ENCODE assay signal across 8 cellular contexts in genomic region chr1:56508523-56508983, GRCh38.
DNase-seq lines count a peak whose midpoint lies in the region; ATAC-seq, FAIRE-seq and TF ChIP-seq lines count a peak whose summit lies in the region.

No MANE protein-coding gene starts in this region.

- H3K36me3 Mint-ChIP-seq in naive thymus-derived CD4-positive, alpha-beta T cell = peaks cover 0 to 3% (median 0%) of the 10 kb centered on the region in 5 donors

- peaks cover 0 to 3% (median 0%) of the 10 kb centered on the region in 11 donors for H3K9me3 Mint-ChIP-seq in naive thymus-derived CD4-positive, alpha-beta T cell

- H3K4me3 Mint-ChIP-seq in naive thymus-derived CD4-positive, alpha-beta T cell = no peak overlapping the region

- H3K4me3 ChIP-seq in AG10803 (ENCODE audit: low read length) = no peak overlapping the region
- H3K4me3 ChIP-seq in naive thymus-derived CD4-positive, alpha-beta T cell (ENCODE audit: low read length) = no peak overlapping the region

- no peak overlapping the region for H3K27ac Mint-ChIP-seq in naive thymus-derived CD4-positive, alpha-beta T cell

- H3K27me3 Mint-ChIP-seq in naive thymus-derived CD4-positive, alpha-beta T cell = peaks cover 0 to 22% (median 4%) of the 10 kb centered on the region in 5 donors

- ATAC-seq in foreskin keratinocyte (peak; percentile 79), HG03521 (IDR thresholded peaks at IDR 0.05; ENCODE audit: unreplicated experiment) (no peak), GM21786 (IDR thresholded peaks at IDR 0.05; ENCODE audit: unreplicated experiment) (no peak)
- peak; percentile 46 for ATAC-seq in naive thymus-derived CD4-positive, alpha-beta T cell

- intact Hi-C loops in naive thymus-derived CD4-positive, alpha-beta T cell (cut with micrococcal nuclease) = no loop called here

- no peak for FAIRE-seq in RCC 7860 (lab: Jason Lieb, UNC)

- POLR2A ChIA-PET in naive thymus-derived CD4-positive, alpha-beta T cell (lab: Charles Lee) = no interaction called here

- H3K36me3 ChIP-seq in naive thymus-derived CD4-positive, alpha-beta T cell (ENCODE audit: control insufficient read depth in 2 of 3, insufficient read depth in 3 of 3, low read length in 3 of 3) = no peaks in the 10 kb centered on the region

- peaks cover 0 to 6% (median 0%) of the 10 kb centered on the region in 7 donors for H3K4me1 Mint-ChIP-seq in naive thymus-derived CD4-positive, alpha-beta T cell

- peak; percentile 53 for DNase-seq in AG10803 (ENCODE audit: low read depth)
- DNase-seq in RCC 7860 (ENCODE audit: low spot score) = peak; percentile 18
- peak; percentile 54 to 82 for DNase-seq in foreskin keratinocyte
- DNase-seq in naive thymus-derived CD4-positive, alpha-beta T cell = no peak
- no peak for DNase-seq in activated T-cell treated with anti-CD3 and anti-CD28 coated beads, Interleukin-2, amount 50 U/mL, for 48 hours
- DNase-seq in NCI-H1694 (lab: John Stamatoyannopoulos, UW) = no peak

- no peaks in the 10 kb centered on the region for H3K9me3 ChIP-seq in naive thymus-derived CD4-positive, alpha-beta T cell (ENCODE audit: control insufficient read depth in 2 of 3, low read length in 3 of 3)

- H3K4me1 ChIP-seq in foreskin keratinocyte = peaks cover 12% of the 10 kb centered on the region
- no peaks in the 10 kb centered on the region for H3K4me1 ChIP-seq in naive thymus-derived CD4-positive, alpha-beta T cell (ENCODE audit: control insufficient read depth in 2 of 2, insufficient read depth in 2 of 2, low read length in 2 of 2)

- TF ChIP-seq CTCF in AG10803 (conservative IDR thresholded peaks at IDR 0.05; ENCODE audit: low read length) = no peak
- TF ChIP-seq CTCF in foreskin keratinocyte (conservative IDR thresholded peaks at IDR 0.05) = no peak

- CTCF ChIA-PET in naive thymus-derived CD4-positive, alpha-beta T cell (lab: Charles Lee) = no interaction called here

- H3K27me3 ChIP-seq in foreskin keratinocyte = no peaks in the 10 kb centered on the region
- H3K27me3 ChIP-seq in naive thymus-derived CD4-positive, alpha-beta T cell (ENCODE audit: control insufficient read depth in 2 of 2, insufficient read depth in 2 of 2, low read length in 2 of 2) = no peaks in the 10 kb centered on the region

- H3K27ac ChIP-seq in foreskin keratinocyte = no peak overlapping the region
- no peak overlapping the region for H3K27ac ChIP-seq in naive thymus-derived CD4-positive, alpha-beta T cell (ENCODE audit: low read depth, low read length)

Comparison
In these comparisons a context has a peak if more than half of its experiments do, and no peak if none do; other contexts are left out.
1. DNase-seq: peak in AG10803 (single experiment), RCC 7860 (single experiment) and foreskin keratinocyte (2 of 2); none in naive thymus-derived CD4-positive, alpha-beta T cell (0 of 9), activated T-cell treated with anti-CD3 and anti-CD28 coated beads, Interleukin-2, amount 50 U/mL, for 48 hours (0 of 2) and NCI-H1694 (single experiment).
2. ATAC-seq: peak in foreskin keratinocyte (single experiment) and naive thymus-derived CD4-positive, alpha-beta T cell (single experiment); none in HG03521 (single experiment) and GM21786 (single experiment).